In the genomic region with DNA sequence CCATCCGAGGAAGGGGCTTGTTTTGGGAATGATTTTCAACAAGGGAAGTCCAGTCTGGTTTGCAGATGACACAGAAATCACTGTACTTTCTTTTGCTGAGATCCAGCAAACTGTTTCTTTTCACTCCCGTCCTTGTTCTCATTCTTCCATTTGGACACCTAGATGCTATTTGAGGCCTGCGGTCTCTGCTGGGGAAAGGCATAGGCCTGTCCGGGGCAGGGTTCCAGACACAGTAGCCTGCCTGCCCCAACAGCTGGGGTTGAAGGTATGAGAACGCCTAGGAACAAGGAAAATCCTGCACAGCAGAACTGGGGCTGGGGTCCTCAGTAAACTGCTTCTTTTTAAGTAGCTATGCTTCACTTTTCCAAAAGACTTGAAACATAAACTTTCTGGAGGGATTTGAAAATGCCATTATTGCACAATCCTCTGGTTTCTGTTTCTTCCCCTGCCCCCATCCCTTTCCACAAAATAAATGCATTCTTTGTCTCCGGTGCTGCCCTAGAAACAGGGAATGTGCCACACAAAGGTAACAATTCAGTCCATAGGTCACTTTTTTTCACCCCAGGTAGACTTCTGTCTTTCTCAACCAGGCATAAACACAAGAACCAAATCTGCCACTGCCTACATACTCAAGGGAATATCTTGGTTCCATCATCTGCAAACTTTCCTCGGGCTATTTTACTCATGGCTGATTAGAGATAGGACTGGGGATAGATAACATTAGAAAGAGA, we compare ENCODE assay signal across 10 cellular contexts.
DNase-seq lines count a peak whose midpoint lies in the region; ATAC-seq and TF ChIP-seq lines count a peak whose summit lies in the region.
"Had no signal": no experiment of that assay in that cellular context is flagged by ENCODE, and none has a peak within 500 bp of the region (broad histone marks: within the 10 kb centered on the region; RNA-seq: fewer than 3 reads in every experiment).

No MANE protein-coding gene starts in this region.

- CTCF ChIA-PET in Calu3 (lab: Charles Lee) = no interaction called here

- BruUV-seq in Calu3 (replicated peaks; lab: Mats Ljungman, UMichigan) = no TSS peak

- DNase-seq in Calu3 (peak; percentile 46), T-helper 17 cell (no peak), left cardiac atrium (no peak), trophoblast cell (peak; percentile 85 to 99), HPDE6-E6E7 (ENCODE audit: extremely low spot score) (no peak)
- no peak for DNase-seq in NK-92 treated with Interleukin-12 subunit alpha and Interleukin-12 subunit beta, amount 100 ng/mL, for 24 hours (lab: John Stamatoyannopoulos, UW)
- no peak for DNase-seq in effector memory CD4-positive, alpha-beta T cell
- DNase-seq: activated naive CD8-positive, alpha-beta T cell treated with anti-CD3 and anti-CD28 coated beads, Interleukin-2, amount 50 U/mL, for 24 hours; NCI-H2171 had no signal

- H3K27me3 Mint-ChIP-seq in Calu3 (ENCODE audit: unreplicated experiment) (no peaks in the 10 kb centered on the region), T-helper 17 cell (no peaks in the 10 kb centered on the region)
- H3K27me3 Mint-ChIP-seq: activated naive CD8-positive, alpha-beta T cell treated with anti-CD3 and anti-CD28 coated beads, Interleukin-2, amount 50 U/mL, for 24 hours had no signal

- no peaks in the 10 kb centered on the region for H3K36me3 ChIP-seq in trophoblast cell (ENCODE audit: control insufficient read depth in 1 of 2, insufficient read depth in 2 of 2, low read length in 2 of 2)
- H3K36me3 ChIP-seq in effector memory CD4-positive, alpha-beta T cell (ENCODE audit: control insufficient read depth, insufficient read depth, low read length) = no peaks in the 10 kb centered on the region

- no CpG with 5 or more reads among the region's 7 CpGs for WGBS in trophoblast cell (ENCODE audit: extremely low coverage, insufficient coverage, insufficient read length)

- H4K12ac ChIP-seq in trophoblast cell (ENCODE audit: low read depth, low read length) = peak overlapping the region; percentile 80

- peak overlapping the region; percentile 100 for H2BK5ac ChIP-seq in trophoblast cell (ENCODE audit: low read depth, low read length, poor library complexity)

- peaks cover 27 to 36% of the 10 kb centered on the region in 2 experiments for H3K4me1 ChIP-seq in trophoblast cell (ENCODE audit: control insufficient read depth in 1 of 2, insufficient read depth in 2 of 2, low read length in 2 of 2)
- H3K4me1 ChIP-seq in effector memory CD4-positive, alpha-beta T cell (ENCODE audit: control insufficient read depth, insufficient read depth, low read length, poor library complexity, severe bottlenecking) = no peaks in the 10 kb centered on the region

- H4K8ac ChIP-seq in trophoblast cell (ENCODE audit: low read depth, low read length) = peak overlapping the region; percentile 90

- H3K36me3 Mint-ChIP-seq in Calu3 (ENCODE audit: insufficient read depth, unreplicated experiment) = peaks cover 20% of the 10 kb centered on the region
- no peaks in the 10 kb centered on the region for H3K36me3 Mint-ChIP-seq in T-helper 17 cell (ENCODE audit: low read depth)

- H3K79me2 ChIP-seq in trophoblast cell (ENCODE audit: control insufficient read depth, insufficient read depth, low read length, poor library complexity) = peaks cover 15% of the 10 kb centered on the region

- peak overlapping the region; percentile 100 for H3K27ac ChIP-seq in trophoblast cell (ENCODE audit: low read depth, low read length)
- H3K27ac ChIP-seq in effector memory CD4-positive, alpha-beta T cell (ENCODE audit: insufficient read depth, low read length, poor library complexity, severe bottlenecking) = no peak overlapping the region

- peak overlapping the region; percentile 89 for H4K91ac ChIP-seq in trophoblast cell (ENCODE audit: low read depth, low read length)

- H3K4me1 Mint-ChIP-seq in Calu3 (ENCODE audit: low read depth, unreplicated experiment) = peaks cover 48% of the 10 kb centered on the region
- peaks cover 9% of the 10 kb centered on the region for H3K4me1 Mint-ChIP-seq in T-helper 17 cell

- peak overlapping the region; percentile 90 for H3K27ac Mint-ChIP-seq in Calu3 (ENCODE audit: unreplicated experiment)
- peak overlapping the region; percentile 69 for H3K27ac Mint-ChIP-seq in T-helper 17 cell
- H3K27ac Mint-ChIP-seq: activated naive CD8-positive, alpha-beta T cell treated with anti-CD3 and anti-CD28 coated beads, Interleukin-2, amount 50 U/mL, for 24 hours had no signal

- peak overlapping the region; percentile 44 for H2AFZ ChIP-seq in trophoblast cell (ENCODE audit: insufficient read depth, low read length, poor library complexity)

- no peak overlapping the region for H3K4me3 ChIP-seq in trophoblast cell (ENCODE audit: low read depth, low read length)
- H3K4me3 ChIP-seq in effector memory CD4-positive, alpha-beta T cell (ENCODE audit: insufficient read depth, low read depth, low read length, poor library complexity, severe bottlenecking) = no peak overlapping the region

- H2BK12ac ChIP-seq in trophoblast cell (ENCODE audit: low read length) = peak overlapping the region; percentile 96

- peak overlapping the region; percentile 44 for H3K4me2 ChIP-seq in trophoblast cell (ENCODE audit: low read length)

- peak overlapping the region; percentile 89 for H3K4ac ChIP-seq in trophoblast cell (ENCODE audit: low read depth, low read length)

- ATAC-seq in T-helper 17 cell (no peak), left cardiac atrium (peak; percentile 35 to 44), esophagus mucosa (no peak)
- ATAC-seq: activated naive CD8-positive, alpha-beta T cell treated with anti-CD3 and anti-CD28 coated beads, Interleukin-2, amount 50 U/mL, for 24 hours had no signal

- H3K18ac ChIP-seq in trophoblast cell (ENCODE audit: low read length) = peak overlapping the region; percentile 90

- H3K27me3 ChIP-seq in trophoblast cell (ENCODE audit: insufficient read depth, low read length) = no peaks in the 10 kb centered on the region
- no peaks in the 10 kb centered on the region for H3K27me3 ChIP-seq in effector memory CD4-positive, alpha-beta T cell (replicated peaks; ENCODE audit: control insufficient read depth, insufficient read depth, low read length, poor library complexity, severe bottlenecking)

- H3K9me3 Mint-ChIP-seq in Calu3 (ENCODE audit: low read depth, unreplicated experiment) = no peaks in the 10 kb centered on the region
- H3K9me3 Mint-ChIP-seq: activated naive CD8-positive, alpha-beta T cell treated with anti-CD3 and anti-CD28 coated beads, Interleukin-2, amount 50 U/mL, for 24 hours had no signal

- H3K9me3 ChIP-seq in T-helper 17 cell (ENCODE audit: control insufficient read depth, low read length, poor library complexity, severe bottlenecking) = no peaks in the 10 kb centered on the region
- H3K9me3 ChIP-seq in trophoblast cell (ENCODE audit: insufficient read depth, low read depth, low read length) = no peaks in the 10 kb centered on the region
- H3K9me3 ChIP-seq in effector memory CD4-positive, alpha-beta T cell (ENCODE audit: control insufficient read depth, low read length) = no peaks in the 10 kb centered on the region

- H3K4me3 Mint-ChIP-seq in Calu3 (ENCODE audit: low read depth, unreplicated experiment) (peak overlapping the region; percentile 54), T-helper 17 cell (no peak overlapping the region)
- H3K4me3 Mint-ChIP-seq: activated naive CD8-positive, alpha-beta T cell treated with anti-CD3 and anti-CD28 coated beads, Interleukin-2, amount 50 U/mL, for 24 hours had no signal

- H3K14ac ChIP-seq in trophoblast cell (ENCODE audit: low read length) = peak overlapping the region; percentile 52

- intact Hi-C loops in Calu3 (cut with micrococcal nuclease; ENCODE audit: unreplicated experiment) = loop anchor here (2.0 to 5.0 kb wide), 3 partner anchors 30 to 244 kb away; a partner anchor contains a TSS
- intact Hi-C loops in left cardiac atrium (cut with DNase I) = no loop called here

- peaks cover 56% of the 10 kb centered on the region for H3K79me1 ChIP-seq in trophoblast cell (ENCODE audit: low read length)

- TF ChIP-seq CTCF in Calu3 (IDR thresholded peaks at IDR 0.05; ENCODE audit: unreplicated experiment) = no peak

- no peak overlapping the region for H3K23ac ChIP-seq in trophoblast cell (ENCODE audit: low read length)

- H3K9ac ChIP-seq in trophoblast cell (ENCODE audit: low read length) = no peak overlapping the region

- H2AK5ac ChIP-seq in trophoblast cell (ENCODE audit: low read length) = peak overlapping the region; percentile 97

- peak overlapping the region; percentile 96 for H2BK120ac ChIP-seq in trophoblast cell (ENCODE audit: insufficient read depth, low read length, poor library complexity)

Comparison
In these comparisons a context has a peak if more than half of its experiments do, and no peak if none do; other contexts are left out.
1. DNase-seq: peak in Calu3 (single experiment) and trophoblast cell (2 of 2); none in T-helper 17 cell (0 of 3), left cardiac atrium (single experiment), NK-92 treated with Interleukin-12 subunit alpha and Interleukin-12 subunit beta, amount 100 ng/mL, for 24 hours (single experiment), effector memory CD4-positive, alpha-beta T cell (0 of 3) and HPDE6-E6E7 (single experiment).
2. ATAC-seq: peak in left cardiac atrium (2 of 2); none in T-helper 17 cell (single experiment) and esophagus mucosa (single experiment).